ENCODE assay signal across 8 cellular contexts in the genomic region with DNA sequence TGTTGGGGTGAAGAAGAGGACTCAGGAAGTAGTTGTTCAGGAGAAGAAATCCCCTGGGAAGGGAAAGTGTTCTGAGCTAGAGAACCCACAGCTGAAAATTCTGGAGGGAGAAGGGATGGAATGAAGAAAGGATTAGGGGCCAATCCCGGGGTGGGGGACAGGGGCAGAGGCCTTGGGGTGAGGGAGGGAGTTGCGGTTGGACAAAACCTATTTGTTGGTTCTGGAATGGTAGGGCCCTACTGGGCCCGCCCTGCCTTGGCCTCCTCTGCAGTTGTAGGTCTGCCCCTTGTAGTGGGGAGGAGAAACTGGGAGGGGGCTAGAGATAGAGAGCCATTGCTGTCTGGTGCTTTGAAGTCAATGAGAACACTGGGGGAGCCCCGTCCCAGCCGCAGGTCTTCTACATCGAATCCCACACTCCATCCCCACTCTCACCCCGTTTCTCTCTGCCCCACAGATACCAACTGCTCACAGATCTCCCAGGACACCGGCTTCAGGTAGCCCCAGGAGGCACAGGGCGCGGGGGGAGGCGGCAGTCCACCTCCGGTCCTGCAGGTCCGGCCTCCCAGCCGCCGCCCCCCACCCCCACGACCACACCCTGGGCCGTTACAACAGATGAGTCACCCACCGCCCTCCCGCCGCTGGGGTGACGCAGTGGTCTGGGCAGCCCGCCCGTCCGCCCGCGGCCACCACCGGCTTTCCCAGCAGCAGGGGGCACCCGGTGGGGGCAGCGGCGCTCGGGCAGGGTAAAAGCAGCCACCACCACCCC. TPM values are rescaled to one million over a fixed set of nuclear protein-coding genes. Genes with fewer than 3 reads are reported as not detected.
DNase-seq lines count a peak whose midpoint lies in the region; ATAC-seq and TF ChIP-seq lines count a peak whose summit lies in the region.

No MANE protein-coding gene starts in this region.

- peak overlapping the region; percentile 84 to 91 (median 84) for H3K27ac ChIP-seq in right lobe of liver

- H3K9me2 ChIP-seq in Loucy (replicated peaks; ENCODE audit: low read depth, low read length) = no peaks in the 10 kb centered on the region

- H3K9ac ChIP-seq in Loucy (ENCODE audit: low read depth, low read length, poor library complexity, severe bottlenecking) = peak overlapping the region; percentile 96

- no peaks in the 10 kb centered on the region for H3K27me3 Mint-ChIP-seq in activated CD4-positive, alpha-beta T cell treated with anti-CD3 and anti-CD28 coated beads, Interleukin-2, amount 10 ng/mL, durations not matched to agents 7 days and 5 days
- H3K27me3 Mint-ChIP-seq in dendritic cell treated with granulocyte-macrophage colony-stimulating factor and Interleukin-4, amounts not matched to agents 40 ng/mL and 50 ng/mL, for 4 days = peaks cover 5% of the 10 kb centered on the region

- DNase-seq in activated CD4-positive, alpha-beta T cell treated with anti-CD3 and anti-CD28 coated beads, Interleukin-2, amount 10 ng/mL, durations not matched to agents 7 days and 5 days = peak; percentile 69
- DNase-seq in right lobe of liver (peak; percentile 77 to 94 (median 84)), middle frontal gyrus (ENCODE audit: extremely low spot score, low spot score) (no peak)
- peak; percentile 23 to 57 (median 24) for DNase-seq in stimulated activated CD4-positive, alpha-beta T cell treated with anti-CD3 and anti-CD28 coated beads, TNF-alpha, amount 100 ng/mL, for 24 hours (ENCODE audit: low read depth in 3 of 3)

- H3K4me3 ChIP-seq in Loucy (ENCODE audit: low read length, poor library complexity, severe bottlenecking) (peak overlapping the region; percentile 91), right lobe of liver (peak overlapping the region; percentile 67 to 91 (median 85))

- peaks cover 52% of the 10 kb centered on the region for H3K4me1 Mint-ChIP-seq in activated CD4-positive, alpha-beta T cell treated with anti-CD3 and anti-CD28 coated beads, Interleukin-2, amount 10 ng/mL, durations not matched to agents 7 days and 5 days
- H3K4me1 Mint-ChIP-seq in dendritic cell treated with granulocyte-macrophage colony-stimulating factor and Interleukin-4, amounts not matched to agents 40 ng/mL and 50 ng/mL, for 4 days (ENCODE audit: low read depth) = peaks cover 67% of the 10 kb centered on the region

- no peak overlapping the region for H2AFZ ChIP-seq in Loucy (ENCODE audit: low read length)

- H3K27me3 ChIP-seq in Loucy (ENCODE audit: insufficient read depth, low read length, poor library complexity, severe bottlenecking) = peaks cover 8% of the 10 kb centered on the region
- H3K27me3 ChIP-seq in right lobe of liver = no peaks in the 10 kb centered on the region

- peak; percentile 25 to 63 (median 42) for ATAC-seq in right lobe of liver
- no peak for ATAC-seq in HG03097 (IDR thresholded peaks at IDR 0.05; ENCODE audit: low FRiP score, unreplicated experiment)

- peaks cover 40% of the 10 kb centered on the region for H3K36me3 Mint-ChIP-seq in activated CD4-positive, alpha-beta T cell treated with anti-CD3 and anti-CD28 coated beads, Interleukin-2, amount 10 ng/mL, durations not matched to agents 7 days and 5 days (ENCODE audit: low read depth)
- H3K36me3 Mint-ChIP-seq in dendritic cell treated with granulocyte-macrophage colony-stimulating factor and Interleukin-4, amounts not matched to agents 40 ng/mL and 50 ng/mL, for 4 days (ENCODE audit: low read depth) = peaks cover 49% of the 10 kb centered on the region

- WGBS in right lobe of liver (ENCODE audit: insufficient coverage, low coverage, low lambda C conversion rate, missing lambda C conversion rate) = 5% methylated on average over 7 of the region's 31 CpGs

- H3K4me2 ChIP-seq in Loucy (ENCODE audit: low read depth, low read length, poor library complexity, severe bottlenecking) = peak overlapping the region; percentile 99

- intact Hi-C loops in dendritic cell treated with granulocyte-macrophage colony-stimulating factor and Interleukin-4, amounts not matched to agents 40 ng/mL and 50 ng/mL, for 4 days (cut with micrococcal nuclease) = no loop called here
- intact Hi-C loops in right lobe of liver (cut with DNase I) = no loop called here

- H3K4me3 Mint-ChIP-seq in activated CD4-positive, alpha-beta T cell treated with anti-CD3 and anti-CD28 coated beads, Interleukin-2, amount 10 ng/mL, durations not matched to agents 7 days and 5 days = peak overlapping the region; percentile 89
- peak overlapping the region; percentile 81 for H3K4me3 Mint-ChIP-seq in dendritic cell treated with granulocyte-macrophage colony-stimulating factor and Interleukin-4, amounts not matched to agents 40 ng/mL and 50 ng/mL, for 4 days

- peaks cover 74% of the 10 kb centered on the region for H3K79me2 ChIP-seq in Loucy (ENCODE audit: insufficient read depth, low read length)

- POLR2A ChIA-PET in activated CD4-positive, alpha-beta T cell treated with anti-CD3 and anti-CD28 coated beads, Interleukin-2, amount 10 ng/mL, durations not matched to agents 7 days and 5 days (lab: Charles Lee) = no interaction called here

- no peaks in the 10 kb centered on the region for H3K9me3 Mint-ChIP-seq in activated CD4-positive, alpha-beta T cell treated with anti-CD3 and anti-CD28 coated beads, Interleukin-2, amount 10 ng/mL, durations not matched to agents 7 days and 5 days
- no peaks in the 10 kb centered on the region for H3K9me3 Mint-ChIP-seq in dendritic cell treated with granulocyte-macrophage colony-stimulating factor and Interleukin-4, amounts not matched to agents 40 ng/mL and 50 ng/mL, for 4 days

- no peaks in the 10 kb centered on the region for H3K9me3 ChIP-seq in Loucy (ENCODE audit: insufficient read depth, low read depth, low read length)
- H3K9me3 ChIP-seq in right lobe of liver = no peaks in the 10 kb centered on the region

- no peaks in the 10 kb centered on the region for H3F3A ChIP-seq in Loucy (ENCODE audit: low read depth)

- H3K36me3 ChIP-seq in Loucy (ENCODE audit: insufficient read depth, low read length) = peaks cover 20% of the 10 kb centered on the region
- peaks cover 7 to 15% (median 10%) of the 10 kb centered on the region in 4 donors for H3K36me3 ChIP-seq in right lobe of liver

- peak; percentile 19 for TF ChIP-seq POLR2A in GM15510 (IDR thresholded peaks at IDR 0.05; ENCODE audit: borderline replicate concordance, extremely low read depth, insufficient read length)
- peak; percentile 37 for TF ChIP-seq POLR2A in right lobe of liver (IDR thresholded peaks at IDR 0.05)

- peak overlapping the region; percentile 95 for H3K27ac Mint-ChIP-seq in activated CD4-positive, alpha-beta T cell treated with anti-CD3 and anti-CD28 coated beads, Interleukin-2, amount 10 ng/mL, durations not matched to agents 7 days and 5 days
- peak overlapping the region; percentile 93 for H3K27ac Mint-ChIP-seq in dendritic cell treated with granulocyte-macrophage colony-stimulating factor and Interleukin-4, amounts not matched to agents 40 ng/mL and 50 ng/mL, for 4 days

- TF ChIP-seq CTCF in Loucy (conservative IDR thresholded peaks at IDR 0.05; ENCODE audit: low read length) (0 out of 2 replicates have a peak, but pooled peaks have one; percentile 14), right lobe of liver (IDR thresholded peaks at IDR 0.05) (no peak)

- H4K20me1 ChIP-seq in Loucy (ENCODE audit: insufficient read depth, low read length, poor library complexity, severe bottlenecking) = peaks cover 60% of the 10 kb centered on the region

- H3K4me1 ChIP-seq in Loucy (ENCODE audit: insufficient read depth, low read length, poor library complexity, severe bottlenecking) = peaks cover 49% of the 10 kb centered on the region
- peaks cover 0 to 26% (median 13%) of the 10 kb centered on the region in 4 donors for H3K4me1 ChIP-seq in right lobe of liver

- CTCF ChIA-PET in activated CD4-positive, alpha-beta T cell treated with anti-CD3 and anti-CD28 coated beads, Interleukin-2, amount 10 ng/mL, durations not matched to agents 7 days and 5 days (lab: Charles Lee) = interaction anchor here (1.2 to 2.3 kb wide), 7 partner anchors 9 to 103 kb away, joined by 3 to 13 read pairs (median 6); no protein-coding TSS in a partner anchor

RNA-seq across cellular contexts. Expression of gene TAGLN2, which starts 1.1 kb away (rescaled TPM):
- 100 to 1,000 TPM; 429 to 461 TPM for total RNA-seq in activated CD4-positive, alpha-beta T cell treated with anti-CD3 and anti-CD28 coated beads, Interleukin-2, amount 10 ng/mL, durations not matched to agents 7 days and 5 days
- total RNA-seq in right lobe of liver = 100 to 1,000 TPM in 3 of 6 experiments, 10 to 100 TPM in 3; 53.2 to 200 (median 117) TPM

RNA-seq across cellular contexts. Expression of gene IGSF9, which starts 21.2 kb away (rescaled TPM):
- total RNA-seq in activated CD4-positive, alpha-beta T cell treated with anti-CD3 and anti-CD28 coated beads, Interleukin-2, amount 10 ng/mL, durations not matched to agents 7 days and 5 days = not detected
- 10 to 100 TPM in 5 of 6 experiments, 1 to 10 TPM in 1; 2.2 to 53.7 (median 16.6) TPM for total RNA-seq in right lobe of liver

RNA-seq across cellular contexts. Expression of gene CFAP45, which starts 24.2 kb away (rescaled TPM):
- total RNA-seq in activated CD4-positive, alpha-beta T cell treated with anti-CD3 and anti-CD28 coated beads, Interleukin-2, amount 10 ng/mL, durations not matched to agents 7 days and 5 days = under 1 TPM; 0.25 to 0.37 TPM
- not detected for total RNA-seq in right lobe of liver

RNA-seq across cellular contexts. Expression of gene SLAMF9, which starts 29.8 kb away (rescaled TPM):
- total RNA-seq in activated CD4-positive, alpha-beta T cell treated with anti-CD3 and anti-CD28 coated beads, Interleukin-2, amount 10 ng/mL, durations not matched to agents 7 days and 5 days = not detected
- total RNA-seq in right lobe of liver = 1 to 10 TPM in 3 of 6 experiments, under 1 TPM in 1, not detected in 2; 0.68 to 2.2 (median 1.6) TPM
